30 cellular contexts compared by ENCODE assay signal in the genomic region with DNA sequence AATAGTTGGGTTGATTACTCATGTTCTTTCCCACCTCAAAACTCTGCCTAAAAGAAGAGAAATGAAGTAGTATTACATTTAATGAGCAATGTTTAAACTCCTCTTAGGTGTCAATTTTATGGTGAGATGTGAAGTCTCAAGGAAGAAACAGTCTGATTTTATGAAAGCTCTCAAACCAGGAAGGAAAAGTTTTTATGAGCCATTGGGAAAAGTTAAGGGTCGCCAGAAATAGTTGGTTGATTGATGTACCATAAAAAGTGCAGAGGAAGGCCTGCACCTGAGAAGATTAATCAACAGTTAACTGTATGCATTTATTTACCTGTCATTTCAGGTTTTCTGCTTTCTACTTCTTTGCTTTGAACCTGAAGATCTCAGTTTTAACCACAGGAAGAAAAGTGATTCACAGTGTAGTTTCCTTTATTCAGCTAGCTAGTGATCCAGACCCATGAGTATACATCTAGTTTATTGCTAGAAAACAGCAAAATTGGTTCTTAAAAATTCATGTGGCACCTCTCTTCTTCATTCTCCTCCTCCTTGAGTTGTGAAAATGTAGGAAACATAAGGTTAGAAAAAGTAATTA.
"Had no signal": no experiment of that assay in that cellular context is flagged by ENCODE, and none has a peak within 500 bp of the region (broad histone marks: within the 10 kb centered on the region; RNA-seq: fewer than 3 reads in every experiment).

No MANE protein-coding gene starts in this region.

- H3K27me3 ChIP-seq: SJCRH30 had no signal

- H3K9me3 ChIP-seq: SJCRH30 had no signal

- H3K9ac ChIP-seq: KMS-11 had no signal

- DNase-seq: Karpas-422, KBM-7, NCI-H1048, NCI-H1092 treated with DMSO at 0.1 percent for 48 hours, NCI-H1105 treated with DMSO at 0.1 percent for 48 hours, NCI-H1417, NCI-H1436 treated with DMSO at 0.1 percent for 48 hours, NCI-H1694 treated with DMSO at 0.1 percent for 48 hours, NCI-H187 treated with DMSO at 0.1 percent for 48 hours, NCI-H2029, NCI-H2081, NCI-H2171, NCI-H226, NCI-H446 treated with DMSO at 0.1 percent for 48 hours, NCI-H510A, NCI-H524, NCI-H526, NCI-H69, NCI-H748 treated with DMSO at 0.1 percent for 48 hours, NCI-H82, PC-9, SHP77, SIG-M5, SJCRH30 had no signal

- H3K4me1 ChIP-seq: SJCRH30 had no signal

- H3K4me3 ChIP-seq: PC-9, SJCRH30, SK-N-MC had no signal

- H3K27ac ChIP-seq: KMS-11, PC-9, RWPE1, SJCRH30, SK-N-MC had no signal

- H3K36me3 ChIP-seq: SJCRH30 had no signal

- H3K4me2 ChIP-seq: KMS-11, PC-9 had no signal

- ATAC-seq: Panc1, Right ventricle myocardium inferior, SK-N-SH treated with all-trans-retinoic acid at 6 μM for 48 hours had no signal

- H2AFZ ChIP-seq: PC-9 had no signal
